6 cellular contexts compared by ENCODE assay signal in the genomic region with DNA sequence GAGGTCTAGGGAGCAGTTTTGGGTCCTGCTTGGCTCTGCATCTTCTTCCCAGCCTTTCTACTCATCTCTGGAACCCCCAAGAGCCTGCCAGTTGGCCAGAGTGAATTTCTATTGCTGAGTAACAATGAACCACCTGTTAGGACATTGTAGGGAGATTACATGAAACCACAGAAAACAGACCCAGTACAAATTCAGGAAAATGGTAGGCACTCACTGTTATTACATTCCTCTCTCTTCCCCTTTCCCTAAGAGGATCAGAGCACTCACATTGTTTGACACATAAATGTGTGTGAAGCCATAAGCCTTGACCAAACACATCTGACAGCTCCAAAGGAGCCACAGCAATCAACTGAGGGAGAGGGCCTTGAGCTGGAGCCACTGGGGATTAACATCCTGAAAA.
"Had no signal": no experiment of that assay in that cellular context is flagged by ENCODE, and none has a peak within 500 bp of the region (broad histone marks: within the 10 kb centered on the region; RNA-seq: fewer than 3 reads in every experiment).

No MANE protein-coding gene starts in this region.

- H3K27ac Mint-ChIP-seq: GM23338, H9, IgD-negative memory B cell had no signal

- H3K27me3 Mint-ChIP-seq: IgD-negative memory B cell had no signal

- DNase-seq: H9, HCEC 1CT had no signal

- H3K4me3 ChIP-seq: GM23338 had no signal

- H3K27ac ChIP-seq: HL-60 had no signal

- H3K36me3 Mint-ChIP-seq: IgD-negative memory B cell had no signal

- H3K4me1 Mint-ChIP-seq: GM23338, H9, IgD-negative memory B cell had no signal

- H3K4me3 Mint-ChIP-seq: GM23338, H9, IgD-negative memory B cell had no signal

- ATAC-seq: GM23338, HepG2 had no signal
